Comparison of ENCODE assay signal across 1 cellular context in the genomic region with DNA sequence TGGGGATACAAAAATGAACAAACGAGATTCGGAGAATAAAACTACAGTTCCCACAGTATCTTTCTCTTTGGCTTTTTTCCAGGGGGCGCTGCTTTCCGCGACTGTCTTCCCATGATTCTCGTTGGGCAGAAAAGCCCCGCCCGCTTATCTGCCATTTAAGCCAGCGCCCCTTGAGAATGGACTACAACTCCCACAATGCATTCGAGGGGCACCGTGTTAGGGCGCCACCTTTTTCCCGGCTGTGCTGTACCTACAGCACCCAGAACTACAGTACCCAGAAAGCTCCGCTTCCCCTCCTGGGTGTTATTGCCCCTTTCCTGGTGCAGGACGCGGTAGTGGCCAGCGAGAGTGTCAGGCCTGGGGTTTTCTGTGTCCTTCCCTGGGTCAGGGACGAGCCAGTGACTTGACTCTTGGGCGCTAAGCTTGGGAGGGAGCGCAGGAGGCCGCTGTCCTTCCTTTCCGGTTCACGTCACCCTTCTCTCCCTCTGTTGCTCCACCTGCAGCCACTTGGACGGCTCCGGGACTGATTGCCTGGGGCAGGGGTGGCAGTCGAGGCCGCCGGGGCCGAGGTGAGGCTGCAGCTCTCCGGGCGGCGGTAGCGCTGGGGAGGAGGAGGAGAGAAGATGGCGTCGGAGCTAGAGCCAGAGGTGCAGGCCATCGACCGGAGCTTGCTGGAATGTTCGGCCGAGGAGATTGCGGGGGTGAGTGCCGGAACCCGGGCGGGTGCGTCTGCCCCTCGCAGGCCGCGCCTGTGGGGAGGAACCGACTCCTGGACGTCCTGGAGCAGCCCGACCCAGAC.
TF ChIP-seq lines count a peak whose summit lies in the region.

Gene UBR2, plus strand, starts transcription at position 333 of the 799 bp plus-strand sequence. Its CDS starts 291 bp downstream, at position 624.

TF ChIP-seq in WTC11, 78 proteins besides CTCF, POLR2A, EP300 and RAD21 (continued from another document):
- TF ChIP-seq, protein P1, sequence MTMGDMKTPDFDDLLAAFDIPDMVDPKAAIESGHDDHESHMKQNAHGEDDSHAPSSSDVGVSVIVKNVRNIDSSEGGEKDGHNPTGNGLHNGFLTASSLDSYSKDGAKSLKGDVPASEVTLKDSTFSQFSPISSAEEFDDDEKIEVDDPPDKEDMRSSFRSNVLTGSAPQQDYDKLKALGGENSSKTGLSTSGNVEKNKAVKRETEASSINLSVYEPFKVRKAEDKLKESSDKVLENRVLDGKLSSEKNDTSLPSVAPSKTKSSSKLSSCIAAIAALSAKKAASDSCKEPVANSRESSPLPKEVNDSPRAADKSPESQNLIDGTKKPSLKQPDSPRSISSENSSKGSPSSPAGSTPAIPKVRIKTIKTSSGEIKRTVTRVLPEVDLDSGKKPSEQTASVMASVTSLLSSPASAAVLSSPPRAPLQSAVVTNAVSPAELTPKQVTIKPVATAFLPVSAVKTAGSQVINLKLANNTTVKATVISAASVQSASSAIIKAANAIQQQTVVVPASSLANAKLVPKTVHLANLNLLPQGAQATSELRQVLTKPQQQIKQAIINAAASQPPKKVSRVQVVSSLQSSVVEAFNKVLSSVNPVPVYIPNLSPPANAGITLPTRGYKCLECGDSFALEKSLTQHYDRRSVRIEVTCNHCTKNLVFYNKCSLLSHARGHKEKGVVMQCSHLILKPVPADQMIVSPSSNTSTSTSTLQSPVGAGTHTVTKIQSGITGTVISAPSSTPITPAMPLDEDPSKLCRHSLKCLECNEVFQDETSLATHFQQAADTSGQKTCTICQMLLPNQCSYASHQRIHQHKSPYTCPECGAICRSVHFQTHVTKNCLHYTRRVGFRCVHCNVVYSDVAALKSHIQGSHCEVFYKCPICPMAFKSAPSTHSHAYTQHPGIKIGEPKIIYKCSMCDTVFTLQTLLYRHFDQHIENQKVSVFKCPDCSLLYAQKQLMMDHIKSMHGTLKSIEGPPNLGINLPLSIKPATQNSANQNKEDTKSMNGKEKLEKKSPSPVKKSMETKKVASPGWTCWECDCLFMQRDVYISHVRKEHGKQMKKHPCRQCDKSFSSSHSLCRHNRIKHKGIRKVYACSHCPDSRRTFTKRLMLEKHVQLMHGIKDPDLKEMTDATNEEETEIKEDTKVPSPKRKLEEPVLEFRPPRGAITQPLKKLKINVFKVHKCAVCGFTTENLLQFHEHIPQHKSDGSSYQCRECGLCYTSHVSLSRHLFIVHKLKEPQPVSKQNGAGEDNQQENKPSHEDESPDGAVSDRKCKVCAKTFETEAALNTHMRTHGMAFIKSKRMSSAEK (CRISPR knock-in tag; IDR thresholded peaks at IDR 0.05; ENCODE audit: borderline replicate concordance), result no peak
- TF ChIP-seq MAX (CRISPR knock-in tag; IDR thresholded peaks at IDR 0.05) (peak; percentile 84), FOXP4 (CRISPR knock-in tag; IDR thresholded peaks at IDR 0.05) (no peak)
TF ChIP-seq in WTC11: peak in this region for 19.
